ENCODE assay signal across 14 cellular contexts in the genomic region with DNA sequence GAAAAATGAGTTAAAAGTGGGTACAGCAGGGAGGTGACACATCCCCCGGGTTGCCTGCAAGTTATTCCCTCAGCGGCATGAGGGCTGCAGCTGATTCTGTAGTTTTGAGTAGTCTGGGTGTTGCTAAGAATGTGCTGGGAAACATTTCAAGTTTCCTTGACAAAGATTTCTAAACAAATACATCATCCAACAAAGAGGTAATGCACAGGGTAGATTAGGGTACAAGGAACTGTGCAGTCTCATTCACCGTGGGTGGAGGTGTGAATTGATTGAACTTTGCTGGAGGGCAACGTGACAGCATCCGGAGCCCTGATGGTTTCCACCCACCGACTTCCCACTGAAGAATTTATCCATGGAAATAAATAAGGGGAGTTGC. TPM values are rescaled to one million over a fixed set of nuclear protein-coding genes. Genes with fewer than 3 reads are reported as not detected.
DNase-seq lines count a peak whose midpoint lies in the region; TF ChIP-seq lines count a peak whose summit lies in the region.
"Had no signal": no experiment of that assay in that cellular context is flagged by ENCODE, and none has a peak within 500 bp of the region (broad histone marks: within the 10 kb centered on the region; RNA-seq: fewer than 3 reads in every experiment).

No MANE protein-coding gene starts in this region.

- H2BK15ac ChIP-seq in mesenchymal stem cell (ENCODE audit: low read depth, poor library complexity, severe bottlenecking): no peak overlapping the region

- H3K4me1 Mint-ChIP-seq in brain (peaks cover 6% of the 10 kb centered on the region), Calu3 (ENCODE audit: low read depth, unreplicated experiment) (peaks cover 11% of the 10 kb centered on the region)

- H3K4me3 Mint-ChIP-seq in brain: no peak overlapping the region
- no peak overlapping the region for H3K4me3 Mint-ChIP-seq in Calu3 (ENCODE audit: low read depth, unreplicated experiment)

- H3K9me3 ChIP-seq in mesenchymal stem cell (ENCODE audit: control insufficient read depth, low read length): no peaks in the 10 kb centered on the region
- no peaks in the 10 kb centered on the region for H3K9me3 ChIP-seq in tibial nerve
- H3K9me3 ChIP-seq: ovary had no signal

- no peaks in the 10 kb centered on the region for H3K79me1 ChIP-seq in mesenchymal stem cell (replicated peaks; ENCODE audit: low read length, poor library complexity, severe bottlenecking)

- no peak overlapping the region for H3K14ac ChIP-seq in mesenchymal stem cell (ENCODE audit: low read length in 2 of 2)

- intact Hi-C loops in Calu3 (cut with micrococcal nuclease; ENCODE audit: unreplicated experiment): no loop called here

- no peak overlapping the region for H2BK120ac ChIP-seq in mesenchymal stem cell (ENCODE audit: low read depth, low read length)

- H4K8ac ChIP-seq in mesenchymal stem cell (ENCODE audit: low read length): no peak overlapping the region

- no peak overlapping the region for H3K4ac ChIP-seq in mesenchymal stem cell (ENCODE audit: low read depth in 1 of 2, low read length in 2 of 2)

- no peak overlapping the region for H2AK5ac ChIP-seq in mesenchymal stem cell (ENCODE audit: low read length, severe bottlenecking)

- TF ChIP-seq EP300 in tibial nerve (IDR thresholded peaks at IDR 0.05): no peak

- no peak overlapping the region for H3K27ac ChIP-seq in mesenchymal stem cell (ENCODE audit: low read length, poor library complexity, severe bottlenecking)
- H3K27ac ChIP-seq in tibial nerve: no peak overlapping the region
- H3K27ac ChIP-seq: ovary had no signal

- H2BK5ac ChIP-seq in mesenchymal stem cell (ENCODE audit: low read depth, low read length, poor library complexity, severe bottlenecking): no peak overlapping the region

- peaks cover 8% of the 10 kb centered on the region for H3K4me1 ChIP-seq in mesenchymal stem cell (ENCODE audit: control insufficient read depth, insufficient read depth, low read depth, low read length)
- no peaks in the 10 kb centered on the region for H3K4me1 ChIP-seq in tibial nerve

- no peak overlapping the region for H3K18ac ChIP-seq in mesenchymal stem cell (ENCODE audit: low read depth in 1 of 2, low read length in 2 of 2)

- H3K36me3 Mint-ChIP-seq in brain: no peaks in the 10 kb centered on the region
- no peaks in the 10 kb centered on the region for H3K36me3 Mint-ChIP-seq in Calu3 (ENCODE audit: insufficient read depth, unreplicated experiment)

- POLR2A ChIA-PET in BJ (lab: Charles Lee): interaction anchor here (0.5 to 0.7 kb wide), 2 partner anchors 19 to 21 kb away, joined by 3 to 8 read pairs; no protein-coding TSS in a partner anchor

- DNase-seq in BJ (ENCODE audit: low read depth) (peak; percentile 84), GM04503 (ENCODE audit: low read depth) (peak; percentile 87), mesenchymal stem cell (peak; percentile 48), tibial nerve (ENCODE audit: low spot score in 2 of 2) (no peak), Calu3 (no peak), Ammon's horn (ENCODE audit: low spot score) (no peak)
- no peak for DNase-seq in stimulated activated CD4-positive, alpha-beta T cell treated with anti-CD3 and anti-CD28 coated beads, Interleukin-1b, Interleukin-23, amount 100 ng/mL, for 48 hours
- DNase-seq: cerebellar nuclear complex; DND-41; ovary; stimulated activated CD4-positive, alpha-beta T cell treated with anti-CD3 and anti-CD28 coated beads, Interleukin-2, amount 100 ng/mL, for 48 hours; T-helper 9 cell had no signal

- H3K36me3 ChIP-seq in BJ (ENCODE audit: control insufficient read depth, insufficient read depth, low read length) (no peaks in the 10 kb centered on the region), mesenchymal stem cell (ENCODE audit: control insufficient read depth in 1 of 2, insufficient read depth in 2 of 2, low read depth in 1 of 2, low read length in 2 of 2) (no peaks in the 10 kb centered on the region), tibial nerve (no peaks in the 10 kb centered on the region)
- H3K36me3 ChIP-seq: ovary had no signal

- H3K27ac Mint-ChIP-seq in brain (peak overlapping the region in 3 of 5 experiments; percentile 55 to 68 (median 65)), Calu3 (ENCODE audit: unreplicated experiment) (no peak overlapping the region)

- no peak overlapping the region for H3K23ac ChIP-seq in mesenchymal stem cell (ENCODE audit: low read length in 2 of 2)

- no peak for TF ChIP-seq CTCF in BJ (IDR thresholded peaks at IDR 0.05; ENCODE audit: insufficient read depth, low read depth, low read length)
- TF ChIP-seq CTCF in brain (conservative IDR thresholded peaks at IDR 0.05): no peak
- no peak for TF ChIP-seq CTCF in tibial nerve (IDR thresholded peaks at IDR 0.05)
- TF ChIP-seq CTCF in Calu3 (IDR thresholded peaks at IDR 0.05; ENCODE audit: unreplicated experiment): no peak

- BruUV-seq in Calu3 (replicated peaks; lab: Mats Ljungman, UMichigan): no TSS peak

- CTCF ChIA-PET in BJ (lab: Yijun Ruan, JAX): interaction anchor here (0.8 to 1.3 kb wide), 3 partner anchors 11 to 42 kb away, joined by 3 read pairs; partner anchors contain the start of gene AURKA
- CTCF ChIA-PET in Calu3 (lab: Charles Lee): no interaction called here

- no peak for TF ChIP-seq POLR2A in tibial nerve (IDR thresholded peaks at IDR 0.05)

- H3K9me3 Mint-ChIP-seq in brain (no peaks in the 10 kb centered on the region), Calu3 (ENCODE audit: low read depth, unreplicated experiment) (no peaks in the 10 kb centered on the region)

- H2BK12ac ChIP-seq in mesenchymal stem cell (ENCODE audit: low read length in 2 of 2): no peak overlapping the region

- no peak overlapping the region for H3K4me2 ChIP-seq in mesenchymal stem cell (ENCODE audit: low read length, poor library complexity, severe bottlenecking)

- H4K91ac ChIP-seq in mesenchymal stem cell (ENCODE audit: low read length): no peak overlapping the region

- 20% methylated on average over 1 of the region's 6 CpGs for WGBS in mesenchymal stem cell
- WGBS in tibial nerve, 2 donors: 31 to 32% methylated on average over 6 of the region's 6 CpGs

- H3K27me3 ChIP-seq in BJ (ENCODE audit: control insufficient read depth, insufficient read depth, low read length) (no peaks in the 10 kb centered on the region), mesenchymal stem cell (ENCODE audit: control insufficient read depth in 1 of 2, insufficient read depth in 1 of 2, low read length in 2 of 2) (peaks cover 0 to 5% of the 10 kb centered on the region in 2 experiments), tibial nerve (no peaks in the 10 kb centered on the region)
- H3K27me3 ChIP-seq: ovary had no signal

- H3K27me3 Mint-ChIP-seq in brain: peaks cover 13% of the 10 kb centered on the region
- H3K27me3 Mint-ChIP-seq in Calu3 (ENCODE audit: unreplicated experiment): no peaks in the 10 kb centered on the region

- H3K4me3 ChIP-seq in BJ (ENCODE audit: low read depth, low read length): no peak overlapping the region
- no peak overlapping the region for H3K4me3 ChIP-seq in mesenchymal stem cell (ENCODE audit: insufficient read depth in 1 of 2, low read depth in 1 of 2, low read length in 2 of 2)
- H3K4me3 ChIP-seq in tibial nerve: no peak overlapping the region
- H3K4me3 ChIP-seq: lung, ovary had no signal

- H3K9ac ChIP-seq in mesenchymal stem cell (ENCODE audit: low read length): peak overlapping the region; percentile 60

- no peak overlapping the region for H2AFZ ChIP-seq in mesenchymal stem cell (ENCODE audit: low read depth, low read length)

RNA-seq across cellular contexts. Expression of gene CASS4, which starts 21.8 kb away (rescaled TPM):
- 0.50 and 0.63 TPM in 2 replicates for polyA plus RNA-seq in BJ (2011; rRNA removed)
- 0.51 and 0.57 TPM in 2 replicates for polyA minus RNA-seq in BJ (2011; rRNA and poly(A)+ RNA removed)
- polyA plus RNA-seq in brain (ENCODE audit: insufficient read depth, low read depth, low replicate concordance): 1.0 TPM
- 0.14 TPM for polyA plus RNA-seq in mesenchymal stem cell (2013, experiment 1 of 2)
- polyA plus RNA-seq in mesenchymal stem cell (2013, experiment 2 of 2): 0.19 TPM
- 1 to 10 TPM; 2.0 to 7.5 (median 3.6) TPM for total RNA-seq in tibial nerve
- 0.24 and 0.27 TPM in 2 replicates for total RNA-seq in Calu3 (2022)

RNA-seq across cellular contexts. Expression of gene RTF2, which starts 34.6 kb away (rescaled TPM):
- polyA plus RNA-seq in BJ (2011; rRNA removed) (126 and 145 TPM in 2 replicates), brain (ENCODE audit: insufficient read depth, low read depth, low replicate concordance) (238 TPM)
- polyA minus RNA-seq in BJ (2011; rRNA and poly(A)+ RNA removed): 39.3 and 60.9 TPM in 2 replicates
- polyA plus RNA-seq in mesenchymal stem cell (2013, experiment 1 of 2): 64.8 TPM
- 64.7 TPM for polyA plus RNA-seq in mesenchymal stem cell (2013, experiment 2 of 2)
- total RNA-seq in tibial nerve (10 to 100 TPM; 54.3 to 74.1 (median 65.2) TPM), Calu3 (2022) (67.2 and 68.7 TPM in 2 replicates)

RNA-seq across cellular contexts. Expression of gene CSTF1, which starts 41.4 kb away (rescaled TPM):
- polyA plus RNA-seq in BJ (2011; rRNA removed): 59.5 and 70.9 TPM in 2 replicates
- 38.8 and 77.0 TPM in 2 replicates for polyA minus RNA-seq in BJ (2011; rRNA and poly(A)+ RNA removed)
- 27.0 TPM for polyA plus RNA-seq in brain (ENCODE audit: insufficient read depth, low read depth, low replicate concordance)
- 22.0 TPM for polyA plus RNA-seq in mesenchymal stem cell (2013, experiment 1 of 2)
- 21.8 TPM for polyA plus RNA-seq in mesenchymal stem cell (2013, experiment 2 of 2)
- total RNA-seq in tibial nerve: 10 to 100 TPM; 17.6 to 25.9 (median 22.7) TPM
- total RNA-seq in Calu3 (2022): 41.0 and 44.3 TPM in 2 replicates

RNA-seq across cellular contexts. Expression of gene AURKA, which starts 41.9 kb away (rescaled TPM):
- polyA plus RNA-seq in BJ (2011; rRNA removed) (40.4 and 46.4 TPM in 2 replicates), brain (ENCODE audit: insufficient read depth, low read depth, low replicate concordance) (26.3 TPM)
- 20.1 and 23.6 TPM in 2 replicates for polyA minus RNA-seq in BJ (2011; rRNA and poly(A)+ RNA removed)
- 13.9 TPM for polyA plus RNA-seq in mesenchymal stem cell (2013, experiment 1 of 2)
- polyA plus RNA-seq in mesenchymal stem cell (2013, experiment 2 of 2): 13.9 TPM
- total RNA-seq in tibial nerve (1 to 10 TPM in 3 of 4 donors, under 1 TPM in 1; 0.42 to 4.3 (median 1.7) TPM), Calu3 (2022) (73.8 and 75.5 TPM in 2 replicates)

Comparison
In these comparisons a context has a peak if more than half of its experiments do, and no peak if none do; other contexts are left out.
1. DNase-seq: peak in BJ (single experiment), GM04503 (single experiment) and mesenchymal stem cell (single experiment); none in stimulated activated CD4-positive, alpha-beta T cell treated with anti-CD3 and anti-CD28 coated beads, Interleukin-1b, Interleukin-23, amount 100 ng/mL, for 48 hours (single experiment), tibial nerve (0 of 2), Calu3 (single experiment) and Ammon's horn (single experiment).